Comparison of ENCODE assay signal across 8 cellular contexts in genomic region chr10:60282771-60283353, GRCh38.
DNase-seq lines count a peak whose midpoint lies in the region; ATAC-seq, FAIRE-seq and TF ChIP-seq lines count a peak whose summit lies in the region.

No MANE protein-coding gene starts in this region.

- H3K9me3 Mint-ChIP-seq in astrocyte (ENCODE audit: unreplicated experiment) (no peaks in the 10 kb centered on the region), memory B cell (peaks cover 3% of the 10 kb centered on the region)

- peaks cover 20% of the 10 kb centered on the region for H3K4me1 ChIP-seq in astrocyte (ENCODE audit: insufficient read depth, low read length)

- no peaks in the 10 kb centered on the region for H3K79me2 ChIP-seq in astrocyte (ENCODE audit: insufficient read depth, low read length)

- ATAC-seq in memory B cell (ENCODE audit: low read depth) = peak; percentile 97

- peak; percentile 92 for FAIRE-seq in astrocyte (lab: Jason Lieb, UNC)

- DNase-seq in DMS53 treated with DMSO at 0.1 percent for 48 hours (lab: John Stamatoyannopoulos, UW; ENCODE audit: unreplicated experiment) (peak; percentile 98), M059J (ENCODE audit: low read depth) (peak; percentile 81), astrocyte (ENCODE audit: low read depth) (peak; percentile 87), memory B cell (ENCODE audit: low spot score in 2 of 2) (peak in 1 of 2 donors; percentile 37), iPS-NIHi11 (ENCODE audit: low spot score) (no peak), NCI-H524 treated with DMSO at 0.1 percent for 48 hours (lab: John Stamatoyannopoulos, UW) (no peak), activated gamma-delta T cell (lab: John Stamatoyannopoulos, UW) (no peak), NCI-H2171 (lab: John Stamatoyannopoulos, UW) (no peak)

- peak overlapping the region; percentile 77 for H3K27ac ChIP-seq in astrocyte (ENCODE audit: low read depth, low read length)

- peak overlapping the region; percentile 1 for H2AFZ ChIP-seq in astrocyte (ENCODE audit: low read depth, low read length)

- peaks cover 41% of the 10 kb centered on the region for H3K4me1 Mint-ChIP-seq in astrocyte (ENCODE audit: low read depth, unreplicated experiment)
- peaks cover 25% of the 10 kb centered on the region for H3K4me1 Mint-ChIP-seq in memory B cell

- no peaks in the 10 kb centered on the region for H3K36me3 ChIP-seq in astrocyte (ENCODE audit: insufficient read depth, low read length)

- peak overlapping the region; percentile 38 for H3K4me3 ChIP-seq in astrocyte (ENCODE audit: insufficient read depth, low read depth, low read length)

- peak overlapping the region; percentile 80 for H3K4me2 ChIP-seq in astrocyte (ENCODE audit: low read length)

- H3K4me3 Mint-ChIP-seq in astrocyte (ENCODE audit: unreplicated experiment) (peak overlapping the region; percentile 17), memory B cell (peak overlapping the region; percentile 65)

- H3K9ac ChIP-seq in astrocyte (ENCODE audit: low read length) = peak overlapping the region; percentile 33

- no peaks in the 10 kb centered on the region for H3K27me3 ChIP-seq in astrocyte (ENCODE audit: insufficient read depth, low read length)

- TF ChIP-seq CTCF in astrocyte (IDR thresholded peaks at IDR 0.05; ENCODE audit: insufficient read depth, low read depth, low read length) = no peak

- H3K36me3 Mint-ChIP-seq in astrocyte (ENCODE audit: low read depth, unreplicated experiment) (no peaks in the 10 kb centered on the region), memory B cell (no peaks in the 10 kb centered on the region)

- peak overlapping the region; percentile 95 for H3K27ac Mint-ChIP-seq in astrocyte (ENCODE audit: unreplicated experiment)
- peak overlapping the region; percentile 56 for H3K27ac Mint-ChIP-seq in memory B cell

- H3K27me3 Mint-ChIP-seq in astrocyte (ENCODE audit: low read depth, unreplicated experiment) (no peaks in the 10 kb centered on the region), memory B cell (no peaks in the 10 kb centered on the region)

- H4K20me1 ChIP-seq in astrocyte (ENCODE audit: insufficient read depth, low read length) = no peaks in the 10 kb centered on the region

- no peaks in the 10 kb centered on the region for H3K9me3 ChIP-seq in astrocyte (ENCODE audit: insufficient read depth, low read depth, low read length)

Comparison
In these comparisons a context has a peak if more than half of its experiments do, and no peak if none do; other contexts are left out.
1. DNase-seq: peak in DMS53 treated with DMSO at 0.1 percent for 48 hours (single experiment), M059J (single experiment) and astrocyte (single experiment); none in iPS-NIHi11 (single experiment), NCI-H524 treated with DMSO at 0.1 percent for 48 hours (single experiment), activated gamma-delta T cell (single experiment) and NCI-H2171 (single experiment).